In genomic region chr6:2245954-2246863, GRCh38 we compare ENCODE assay signal across 8 cellular contexts. TPM values are rescaled to one million over a fixed set of nuclear protein-coding genes. Genes with fewer than 3 reads are reported as not detected.
DNase-seq lines count a peak whose midpoint lies in the region; ATAC-seq and TF ChIP-seq lines count a peak whose summit lies in the region.

No MANE protein-coding gene starts in this region.

- peaks cover 40 to 66% (median 61%) of the 10 kb centered on the region in 3 donors for H3K4me1 Mint-ChIP-seq in CD8-positive, alpha-beta memory T cell
- H3K4me1 Mint-ChIP-seq in IgD-negative memory B cell, result peaks cover 32 to 51% (median 35%) of the 10 kb centered on the region in 3 donors

- POLR2A ChIA-PET in CD8-positive, alpha-beta memory T cell (lab: Charles Lee), result interaction anchor here (0.9 kb wide), 1 partner anchor 11 kb away, joined by 7 read pairs; no protein-coding TSS in a partner anchor

- no peaks in the 10 kb centered on the region for H3K36me3 ChIP-seq in CD8-positive, alpha-beta memory T cell (ENCODE audit: insufficient read depth, low read length)
- H3K36me3 ChIP-seq in RWPE2 (ENCODE audit: low read depth), result no peaks in the 10 kb centered on the region
- H3K36me3 ChIP-seq in adrenal gland (replicated peaks in 1 of 2), result peaks cover 0 to 9% of the 10 kb centered on the region in 2 donors
- H3K36me3 ChIP-seq in rectal smooth muscle tissue (ENCODE audit: control insufficient read depth, insufficient read depth, low read length), result no peaks in the 10 kb centered on the region

- intact Hi-C loops in adrenal gland (cut with DNase I), result no loop called here

- no peak for TF ChIP-seq POLR2A in adrenal gland (IDR thresholded peaks at IDR 0.05)

- H3K27me3 ChIP-seq in CD8-positive, alpha-beta memory T cell (ENCODE audit: insufficient read depth, low read length, poor library complexity, severe bottlenecking), result no peaks in the 10 kb centered on the region
- no peaks in the 10 kb centered on the region for H3K27me3 ChIP-seq in RWPE2 (ENCODE audit: insufficient read depth, poor library complexity, severe bottlenecking)
- H3K27me3 ChIP-seq in adrenal gland, result no peaks in the 10 kb centered on the region
- H3K27me3 ChIP-seq in rectal smooth muscle tissue (ENCODE audit: control insufficient read depth, insufficient read depth, low read length), result no peaks in the 10 kb centered on the region

- H3K27me3 Mint-ChIP-seq in CD8-positive, alpha-beta memory T cell, result peaks cover 0 to 3% of the 10 kb centered on the region in 2 donors
- no peaks in the 10 kb centered on the region for H3K27me3 Mint-ChIP-seq in IgD-negative memory B cell

- TF ChIP-seq CTCF in RWPE2 (IDR thresholded peaks at IDR 0.05; ENCODE audit: poor library complexity, severe bottlenecking) (no peak), adrenal gland (IDR thresholded peaks at IDR 0.05) (no peak)

- peak overlapping the region; percentile 90 to 99 (median 98) for H3K27ac Mint-ChIP-seq in CD8-positive, alpha-beta memory T cell
- peak overlapping the region; percentile 67 to 97 (median 97) for H3K27ac Mint-ChIP-seq in IgD-negative memory B cell

- no peaks in the 10 kb centered on the region for H3K9me3 ChIP-seq in CD8-positive, alpha-beta memory T cell (ENCODE audit: low read length)
- H3K9me3 ChIP-seq in RWPE2 (ENCODE audit: severe bottlenecking) (no peaks in the 10 kb centered on the region), adrenal gland (replicated peaks in 1 of 3) (no peaks in the 10 kb centered on the region)

- peak; percentile 18 to 65 (median 31) for DNase-seq in CD8-positive, alpha-beta memory T cell
- DNase-seq in RWPE2 (ENCODE audit: low spot score) (peak; percentile 94), adrenal gland (peak; percentile 65 to 88 (median 81)), hepatic stellate cell (ENCODE audit: low spot score) (peak; percentile 32), KBM-7 (no peak)

- peak; percentile 5 for ATAC-seq in GM21360 (IDR thresholded peaks at IDR 0.05; ENCODE audit: unreplicated experiment)
- ATAC-seq in RWPE2 (ENCODE audit: low read depth), result peak; percentile 62

- peaks cover 23% of the 10 kb centered on the region for H3K4me1 ChIP-seq in CD8-positive, alpha-beta memory T cell (ENCODE audit: insufficient read depth, low read length)
- H3K4me1 ChIP-seq in RWPE2 (ENCODE audit: insufficient read depth, poor library complexity, severe bottlenecking) (peaks cover 8% of the 10 kb centered on the region), adrenal gland (replicated peaks in 1 of 2) (peaks cover 0 to 6% of the 10 kb centered on the region in 2 donors), rectal smooth muscle tissue (ENCODE audit: control insufficient read depth, insufficient read depth, low read length) (peaks cover 10% of the 10 kb centered on the region)

- H3K27ac ChIP-seq in CD8-positive, alpha-beta memory T cell (ENCODE audit: low read depth, low read length), result peak overlapping the region; percentile 93
- H3K27ac ChIP-seq in RWPE2 (ENCODE audit: poor library complexity, severe bottlenecking) (peak overlapping the region; percentile 75), adrenal gland (peak overlapping the region in 4 of 5 donors; percentile 68 to 87 (median 80)), rectal smooth muscle tissue (ENCODE audit: low read depth, low read length) (peak overlapping the region; percentile 80)

- CTCF ChIA-PET in CD8-positive, alpha-beta memory T cell (lab: Charles Lee), result no interaction called here

- H3K9ac ChIP-seq in rectal smooth muscle tissue (ENCODE audit: low read length), result peak overlapping the region; percentile 97

- in situ Hi-C loops in KBM-7 (cut with MboI; ENCODE audit: low pct_unique_long_range_greater_than_20kb, low sequenced_read_pairs), result no loop called here

- no peaks in the 10 kb centered on the region for H3K9me3 Mint-ChIP-seq in CD8-positive, alpha-beta memory T cell
- H3K9me3 Mint-ChIP-seq in IgD-negative memory B cell, result no peaks in the 10 kb centered on the region

- H3K4me3 ChIP-seq in CD8-positive, alpha-beta memory T cell (ENCODE audit: low read length), result peak overlapping the region; percentile 96
- H3K4me3 ChIP-seq in RWPE2 (ENCODE audit: severe bottlenecking), result peak overlapping the region; percentile 71
- H3K4me3 ChIP-seq in adrenal gland, result peak overlapping the region; percentile 44 to 83 (median 50)
- H3K4me3 ChIP-seq in rectal smooth muscle tissue (ENCODE audit: low read length), result peak overlapping the region; percentile 80

- peak overlapping the region; percentile 87 to 97 (median 93) for H3K4me3 Mint-ChIP-seq in CD8-positive, alpha-beta memory T cell
- peak overlapping the region; percentile 94 to 99 (median 96) for H3K4me3 Mint-ChIP-seq in IgD-negative memory B cell

- WGBS in adrenal gland, 4 donors, result 17 to 26% (median 21%) methylated on average over 20 to 26 of the region's 26 CpGs

- peaks cover 0 to 31% (median 9%) of the 10 kb centered on the region in 3 donors for H3K36me3 Mint-ChIP-seq in CD8-positive, alpha-beta memory T cell
- peaks cover 4% of the 10 kb centered on the region for H3K36me3 Mint-ChIP-seq in IgD-negative memory B cell

RNA-seq across cellular contexts. Expression of gene GMDS, which starts 0.8 kb away (rescaled TPM):
- 10 to 100 TPM; 28.6 to 33.4 TPM for total RNA-seq in CD8-positive, alpha-beta memory T cell
- polyA plus RNA-seq in CD8-positive, alpha-beta memory T cell, result 16.4 TPM
- 17.0 TPM for polyA plus RNA-seq in IgD-negative memory B cell
- 10 to 100 TPM in 6 of 8 donors, 1 to 10 TPM in 2; 8.5 to 21.8 (median 11.6) TPM for total RNA-seq in adrenal gland
- polyA plus RNA-seq in adrenal gland, result 10 to 100 TPM; 18.3 to 39.2 (median 23.2) TPM
